Comparison of ENCODE assay signal across 8 cellular contexts in the genomic region with DNA sequence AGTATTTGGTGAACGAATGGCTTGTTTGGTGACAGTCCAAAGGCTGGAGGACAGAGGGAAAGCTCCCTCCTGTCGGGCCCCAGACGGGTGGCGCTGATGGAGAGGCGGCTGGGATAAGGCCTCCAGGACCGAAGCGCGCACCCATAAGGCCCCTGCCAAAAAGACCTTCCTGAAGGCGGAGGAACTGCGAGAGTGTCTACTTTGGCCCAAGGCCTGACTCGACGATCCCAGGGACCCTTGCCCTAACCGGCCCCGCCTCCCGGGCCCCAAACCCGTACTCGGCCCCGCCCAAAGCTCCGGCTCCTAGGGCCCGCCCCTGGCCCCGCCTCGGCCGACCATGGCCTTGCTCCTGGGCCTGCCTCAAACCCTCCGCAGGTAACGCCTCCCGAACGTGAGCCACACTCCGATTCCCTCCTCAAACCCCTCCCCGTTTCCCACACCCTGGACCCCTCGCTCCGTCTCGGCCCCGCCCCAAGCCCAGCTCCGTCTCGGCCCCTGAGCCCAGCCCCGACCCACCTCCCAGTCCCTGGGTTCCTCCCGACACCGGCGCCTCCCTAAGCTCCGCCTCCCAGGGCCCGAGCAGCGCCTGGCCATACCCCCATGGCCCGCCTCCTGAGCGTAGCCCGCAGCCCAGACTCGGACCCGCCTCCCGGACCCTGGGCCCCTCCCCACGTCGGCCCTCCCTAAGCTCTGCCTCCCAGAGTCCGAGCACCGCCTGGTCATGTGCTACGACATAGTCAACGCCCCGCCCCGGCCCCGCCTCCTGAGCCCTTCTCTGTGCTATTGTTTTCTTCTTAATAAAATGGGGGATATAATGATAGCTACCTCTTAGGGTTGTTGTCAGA.
DNase-seq lines count a peak whose midpoint lies in the region; ATAC-seq, FAIRE-seq and TF ChIP-seq lines count a peak whose summit lies in the region.

No MANE protein-coding gene starts in this region.

- TF ChIP-seq EP300 in A549 (IDR thresholded peaks at IDR 0.05), result no peak

- H3K27me3 Mint-ChIP-seq in activated CD4-positive, alpha-beta memory T cell treated with anti-CD3 and anti-CD28 coated beads for 36 hours, result no peaks in the 10 kb centered on the region

- intact Hi-C loops in activated CD4-positive, alpha-beta memory T cell treated with anti-CD3 and anti-CD28 coated beads for 36 hours (cut with micrococcal nuclease), result loop anchor here (1.0 kb wide), 3 partner anchors 328 to 538 kb away; partner anchors contain the start of gene WDR1
- intact Hi-C loops in right lobe of liver (cut with DNase I), result no loop called here

- CTCF ChIA-PET in A549 (lab: Yijun Ruan, JAX), result interaction anchor here (1.2 to 1.4 kb wide), 2 partner anchors 12 to 328 kb away, joined by 3 to 4 read pairs; no protein-coding TSS in a partner anchor
- CTCF ChIA-PET in activated CD4-positive, alpha-beta memory T cell treated with anti-CD3 and anti-CD28 coated beads for 36 hours (lab: Charles Lee), result interaction anchor here (0.9 to 3.1 kb wide), 5 partner anchors 13 to 770 kb away, joined by 3 to 19 read pairs (median 12); no protein-coding TSS in a partner anchor

- no peaks in the 10 kb centered on the region for H3K9me3 Mint-ChIP-seq in activated CD4-positive, alpha-beta memory T cell treated with anti-CD3 and anti-CD28 coated beads for 36 hours

- H3K9me3 ChIP-seq in A549 (no peaks in the 10 kb centered on the region), duodenal mucosa (ENCODE audit: control insufficient read depth in 1 of 2, low read length in 2 of 2) (no peaks in the 10 kb centered on the region), right lobe of liver (no peaks in the 10 kb centered on the region)

- TF ChIP-seq CTCF in A549 (IDR thresholded peaks at IDR 0.05), result no peak
- TF ChIP-seq CTCF in right lobe of liver (IDR thresholded peaks at IDR 0.05), result no peak

- DNase-seq in A549 (ENCODE audit: low read depth in 1 of 2, low spot score in 1 of 2), result peak; percentile 69 to 86
- DNase-seq in NCI-H345 treated with DMSO at 0.1 percent for 48 hours (lab: John Stamatoyannopoulos, UW; ENCODE audit: unreplicated experiment), result peak; percentile 72
- DNase-seq in activated CD4-positive, alpha-beta memory T cell treated with anti-CD3 and anti-CD28 coated beads for 36 hours, result peak; percentile 96
- peak; percentile 97 to 98 (median 98) for DNase-seq in right lobe of liver
- DNase-seq in stimulated activated CD4-positive, alpha-beta T cell treated with anti-CD3 and anti-CD28 coated beads, Interleukin-2, amount 100 ng/mL, for 48 hours, result peak; percentile 83 to 84

- no peak for FAIRE-seq in A549 (lab: Jason Lieb, UNC)

- 5% methylated on average over 24 of the region's 57 CpGs for WGBS in A549 (ENCODE audit: missing lambda C conversion rate)
- whole genome bisulfite sequencing in right lobe of liver (ENCODE audit: insufficient coverage, low coverage, low lambda C conversion rate, missing lambda C conversion rate), result 0% methylated on average over 23 of the region's 57 CpGs

- no peaks in the 10 kb centered on the region for H3K36me3 ChIP-seq in duodenal mucosa (ENCODE audit: control insufficient read depth in 1 of 2, insufficient read depth in 2 of 2, low read length in 2 of 2)
- H3K36me3 ChIP-seq in right lobe of liver, result no peaks in the 10 kb centered on the region

- peak overlapping the region; percentile 80 for H3K4me3 Mint-ChIP-seq in activated CD4-positive, alpha-beta memory T cell treated with anti-CD3 and anti-CD28 coated beads for 36 hours

- no peaks in the 10 kb centered on the region for H3K36me3 Mint-ChIP-seq in activated CD4-positive, alpha-beta memory T cell treated with anti-CD3 and anti-CD28 coated beads for 36 hours

- H3K4me3 ChIP-seq in A549 (peak overlapping the region; percentile 52), duodenal mucosa (ENCODE audit: low read depth in 1 of 2, low read length in 2 of 2) (peak overlapping the region; percentile 70 to 79), right lobe of liver (peak overlapping the region; percentile 57 to 71 (median 61))

- peak; percentile 100 for ATAC-seq in A549
- ATAC-seq in GM18907 (IDR thresholded peaks at IDR 0.05; ENCODE audit: unreplicated experiment), result peak; percentile 100
- peak; percentile 100 for ATAC-seq in HG03175 (IDR thresholded peaks at IDR 0.05; ENCODE audit: unreplicated experiment)
- ATAC-seq in right lobe of liver, result peak; percentile 100

- TF ChIP-seq POLR2A in A549 (IDR thresholded peaks at IDR 0.05; ENCODE audit: low read length) (no peak), right lobe of liver (IDR thresholded peaks at IDR 0.05) (no peak)

- H3K4me1 Mint-ChIP-seq in activated CD4-positive, alpha-beta memory T cell treated with anti-CD3 and anti-CD28 coated beads for 36 hours (ENCODE audit: low read depth), result peaks cover 21% of the 10 kb centered on the region

- POLR2A ChIA-PET in A549 (lab: Yijun Ruan, JAX), result interaction anchor here (1.0 kb wide), 1 partner anchor 539 kb away, joined by 3 read pairs; no protein-coding TSS in a partner anchor
- POLR2A ChIA-PET in activated CD4-positive, alpha-beta memory T cell treated with anti-CD3 and anti-CD28 coated beads for 36 hours (lab: Charles Lee), result no interaction called here

- peak overlapping the region; percentile 79 for H3K4me2 ChIP-seq in A549

- no peak for TF ChIP-seq RAD21 in A549 (conservative IDR thresholded peaks at IDR 0.05 in 1 of 2, IDR thresholded peaks at IDR 0.05 in 1 of 2)

- peak overlapping the region; percentile 63 to 71 for H3K9ac ChIP-seq in duodenal mucosa (ENCODE audit: low read depth in 1 of 2, low read length in 2 of 2)

- H3K27ac Mint-ChIP-seq in activated CD4-positive, alpha-beta memory T cell treated with anti-CD3 and anti-CD28 coated beads for 36 hours, result peak overlapping the region; percentile 80

- H3K27me3 ChIP-seq in duodenal mucosa (ENCODE audit: control insufficient read depth in 1 of 2, insufficient read depth in 2 of 2, low read length in 2 of 2), result no peaks in the 10 kb centered on the region
- H3K27me3 ChIP-seq in right lobe of liver, result no peaks in the 10 kb centered on the region

- H3K27ac ChIP-seq in A549 (peak overlapping the region; percentile 73 to 89), duodenal mucosa (ENCODE audit: low read depth, low read length) (peak overlapping the region; percentile 85), right lobe of liver (peak overlapping the region in 2 of 3 donors; percentile 13 to 30)

- no peaks in the 10 kb centered on the region for H3K4me1 ChIP-seq in A549
- H3K4me1 ChIP-seq in duodenal mucosa (ENCODE audit: control insufficient read depth in 1 of 2, insufficient read depth in 2 of 2, low read length in 2 of 2), result peaks cover 0 to 5% of the 10 kb centered on the region in 2 donors
- peaks cover 0 to 5% (median 0%) of the 10 kb centered on the region in 4 donors for H3K4me1 ChIP-seq in right lobe of liver

TF ChIP-seq in A549, 52 proteins besides CTCF, POLR2A, EP300 and RAD21 (continues in another document):
- TF ChIP-seq MAZ (IDR thresholded peaks at IDR 0.05; ENCODE audit: borderline replicate concordance, low read depth, low read length) (no peak), BHLHE40 (IDR thresholded peaks at IDR 0.05; ENCODE audit: low read depth, low read length) (no peak), TP53 (CRISPR knock-in tag; IDR thresholded peaks at IDR 0.05) (no peak), GATA3 (IDR thresholded peaks at IDR 0.05; ENCODE audit: borderline replicate concordance) (no peak), CHD2 (IDR thresholded peaks at IDR 0.05; ENCODE audit: low read length, partially characterized antibody) (no peak), MAX (IDR thresholded peaks at IDR 0.05) (no peak), SMC3 (IDR thresholded peaks at IDR 0.05) (no peak), NR3C1 (IDR thresholded peaks at IDR 0.05) (no peak), EHMT2 (IDR thresholded peaks at IDR 0.05; ENCODE audit: low read depth) (no peak), ESRRA (IDR thresholded peaks at IDR 0.05; ENCODE audit: borderline replicate concordance, low read length) (no peak), PHF8 (IDR thresholded peaks at IDR 0.05; ENCODE audit: borderline replicate concordance, low read depth) (no peak), RNF2 (IDR thresholded peaks at IDR 0.05; ENCODE audit: borderline replicate concordance, low read depth) (no peak), ELK1 (IDR thresholded peaks at IDR 0.05; ENCODE audit: low read depth, low read length) (no peak), FOXS1 (CRISPR knock-in tag; IDR thresholded peaks at IDR 0.05) (no peak), JUN (IDR thresholded peaks at IDR 0.05) (no peak), RCOR1 (IDR thresholded peaks at IDR 0.05; ENCODE audit: low read depth, low read length) (no peak)
- TF ChIP-seq, protein P1, sequence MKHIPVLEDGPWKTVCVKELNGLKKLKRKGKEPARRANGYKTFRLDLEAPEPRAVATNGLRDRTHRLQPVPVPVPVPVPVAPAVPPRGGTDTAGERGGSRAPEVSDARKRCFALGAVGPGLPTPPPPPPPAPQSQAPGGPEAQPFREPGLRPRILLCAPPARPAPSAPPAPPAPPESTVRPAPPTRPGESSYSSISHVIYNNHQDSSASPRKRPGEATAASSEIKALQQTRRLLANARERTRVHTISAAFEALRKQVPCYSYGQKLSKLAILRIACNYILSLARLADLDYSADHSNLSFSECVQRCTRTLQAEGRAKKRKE (CRISPR knock-in tag; IDR thresholded peaks at IDR 0.05; ENCODE audit: low read depth), result no peak
- TF ChIP-seq, protein P2, sequence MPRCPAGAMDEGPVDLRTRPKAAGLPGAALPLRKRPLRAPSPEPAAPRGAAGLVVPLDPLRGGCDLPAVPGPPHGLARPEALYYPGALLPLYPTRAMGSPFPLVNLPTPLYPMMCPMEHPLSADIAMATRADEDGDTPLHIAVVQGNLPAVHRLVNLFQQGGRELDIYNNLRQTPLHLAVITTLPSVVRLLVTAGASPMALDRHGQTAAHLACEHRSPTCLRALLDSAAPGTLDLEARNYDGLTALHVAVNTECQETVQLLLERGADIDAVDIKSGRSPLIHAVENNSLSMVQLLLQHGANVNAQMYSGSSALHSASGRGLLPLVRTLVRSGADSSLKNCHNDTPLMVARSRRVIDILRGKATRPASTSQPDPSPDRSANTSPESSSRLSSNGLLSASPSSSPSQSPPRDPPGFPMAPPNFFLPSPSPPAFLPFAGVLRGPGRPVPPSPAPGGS (IDR thresholded peaks at IDR 0.05), result no peak

Comparison
In these comparisons a context has a peak if more than half of its experiments do, and no peak if none do; other contexts are left out.
1. Peak in every context shown above with its lines: DNase-seq, ATAC-seq, H3K4me3 ChIP-seq and H3K27ac ChIP-seq.
2. H3K27ac ChIP-seq: peak in every context shown above with its lines; median percentile 85 in duodenal mucosa; 81 in A549; 22 in right lobe of liver.